8 cellular contexts compared by ENCODE assay signal in genomic region chr9:75087279-75087823, GRCh38. TPM values are rescaled to one million over a fixed set of nuclear protein-coding genes. Genes with fewer than 3 reads are reported as not detected.
DNase-seq lines count a peak whose midpoint lies in the region; ATAC-seq and TF ChIP-seq lines count a peak whose summit lies in the region.

No MANE protein-coding gene starts in this region.

- 0 to 2% methylated on average over 20 of the region's 20 CpGs for WGBS in thyroid gland, 2 donors

- peaks cover 37% of the 10 kb centered on the region for H3K36me3 Mint-ChIP-seq in effector memory CD8-positive, alpha-beta T cell (ENCODE audit: insufficient read depth)

- DNase-seq in LNCaP clone FGC (ENCODE audit: low read depth) (no peak), thyroid gland (peak; percentile 72 to 76), NCI-H1105 (lab: John Stamatoyannopoulos, UW) (no peak)
- DNase-seq in activated CD4-positive, CD25-positive, alpha-beta regulatory T cell treated with anti-CD3 and anti-CD28 coated beads, Interleukin-2, amount 50 U/mL, for 72 hours, result peak; percentile 36
- DNase-seq in effector memory CD8-positive, alpha-beta T cell, result peak; percentile 49 to 52 (median 49)

- peaks cover 49 to 56% of the 10 kb centered on the region in 2 donors for H3K4me1 Mint-ChIP-seq in effector memory CD8-positive, alpha-beta T cell (ENCODE audit: low read depth in 2 of 2)

- H3K36me3 ChIP-seq in mucosa of stomach (ENCODE audit: control insufficient read depth, insufficient read depth, low read length), result no peaks in the 10 kb centered on the region
- no peaks in the 10 kb centered on the region for H3K36me3 ChIP-seq in thyroid gland

- H3K27me3 Mint-ChIP-seq in effector memory CD8-positive, alpha-beta T cell, result no peaks in the 10 kb centered on the region

- H3K4me1 ChIP-seq in mucosa of stomach (ENCODE audit: control insufficient read depth, insufficient read depth, low read length) (peaks cover 54% of the 10 kb centered on the region), thyroid gland (peaks cover 35 to 44% of the 10 kb centered on the region in 2 donors)

- H3K4me3 ChIP-seq in GM08714 (ENCODE audit: low read length), result peak overlapping the region; percentile 88
- peak overlapping the region; percentile 69 for H3K4me3 ChIP-seq in LNCaP clone FGC (ENCODE audit: low read depth, low read length)
- peak overlapping the region; percentile 70 for H3K4me3 ChIP-seq in mucosa of stomach (ENCODE audit: low read length)
- H3K4me3 ChIP-seq in thyroid gland (replicated peaks in 1 of 3), result peak overlapping the region; percentile 76 to 96 (median 95)

- no peaks in the 10 kb centered on the region for H3K9me3 Mint-ChIP-seq in effector memory CD8-positive, alpha-beta T cell

- peak overlapping the region; percentile 89 to 90 for H3K4me3 Mint-ChIP-seq in effector memory CD8-positive, alpha-beta T cell

- H3K9me3 ChIP-seq in mucosa of stomach (ENCODE audit: control insufficient read depth, low read length), result no peaks in the 10 kb centered on the region
- no peaks in the 10 kb centered on the region for H3K9me3 ChIP-seq in thyroid gland

- H3K27ac Mint-ChIP-seq in effector memory CD8-positive, alpha-beta T cell, result peak overlapping the region; percentile 85 to 94

- TF ChIP-seq CTCF in LNCaP clone FGC (IDR thresholded peaks at IDR 0.05; ENCODE audit: control insufficient read depth, extremely low read depth, insufficient read depth) (0 out of 2 replicates have a peak, but pooled peaks have one; percentile 13), thyroid gland (IDR thresholded peaks at IDR 0.05) (peak in 2 of 6 experiments; percentile 4 to 26)

- H3K27me3 ChIP-seq in mucosa of stomach (ENCODE audit: control insufficient read depth, insufficient read depth, low read length), result no peaks in the 10 kb centered on the region
- no peaks in the 10 kb centered on the region for H3K27me3 ChIP-seq in thyroid gland

- peak overlapping the region; percentile 98 for H3K9ac ChIP-seq in mucosa of stomach (ENCODE audit: low read length)

- ATAC-seq in GM21717 (IDR thresholded peaks at IDR 0.05; ENCODE audit: unreplicated experiment), result peak; percentile 38
- peak; percentile 16 for ATAC-seq in effector memory CD8-positive, alpha-beta T cell (replicated peaks)

- intact Hi-C loops in thyroid gland (cut with DNase I), result loop anchor here (10.0 kb wide), 1 partner anchor 63 kb away; the partner anchor contains the start of gene CARNMT1

- TF ChIP-seq POLR2A in thyroid gland (IDR thresholded peaks at IDR 0.05), result no peak

- peak overlapping the region; percentile 91 to 99 (median 99) for H3K27ac ChIP-seq in thyroid gland

RNA-seq across cellular contexts. Expression of gene NMRK1, which starts 0.6 kb away (rescaled TPM):
- 10 to 100 TPM; 20.8 to 53.8 (median 28.1) TPM for total RNA-seq in thyroid gland

RNA-seq across cellular contexts. Expression of gene OSTF1, which starts 1.0 kb away (rescaled TPM):
- total RNA-seq in thyroid gland, result 10 to 100 TPM; 34.7 to 36.6 (median 35.6) TPM

RNA-seq across cellular contexts. Expression of gene CARNMT1, which starts 59.3 kb away (rescaled TPM):
- 10 to 100 TPM; 31.4 to 46.5 (median 37.6) TPM for total RNA-seq in thyroid gland

Comparison
In these comparisons a context has a peak if more than half of its experiments do, and no peak if none do; other contexts are left out.
1. DNase-seq: peak in activated CD4-positive, CD25-positive, alpha-beta regulatory T cell treated with anti-CD3 and anti-CD28 coated beads, Interleukin-2, amount 50 U/mL, for 72 hours (single experiment), effector memory CD8-positive, alpha-beta T cell (3 of 3) and thyroid gland (2 of 2); none in LNCaP clone FGC (single experiment) and NCI-H1105 (single experiment).
2. Peak in every context shown above with its lines, with median percentiles within 50 percentile points of each other: H3K4me3 ChIP-seq.